ENCODE assay signal across 24 cellular contexts in genomic region chr3:52228266-52228665, GRCh38. TPM values are rescaled to one million over a fixed set of nuclear protein-coding genes. Genes with fewer than 3 reads are reported as not detected.
DNase-seq lines count a peak whose midpoint lies in the region; ATAC-seq and TF ChIP-seq lines count a peak whose summit lies in the region.
"Had no signal": no experiment of that assay in that cellular context is flagged by ENCODE, and none has a peak within 500 bp of the region (broad histone marks: within the 10 kb centered on the region; RNA-seq: fewer than 3 reads in every experiment).

No MANE protein-coding gene starts in this region.

- H3K9me3 Mint-ChIP-seq in CD4-positive, alpha-beta T cell, result no peaks in the 10 kb centered on the region
- H3K9me3 Mint-ChIP-seq: CD8-positive, alpha-beta memory T cell; stimulated activated naive B cell treated with anti-CD40 and anti-IgM and Interleukin-4, amounts not matched to agents 10 μg/mL and 1 μg/mL and 100 μg/mL, for 72 hours had no signal

- CTCF ChIA-PET in CD4-positive, alpha-beta T cell (lab: Charles Lee), result interaction anchor here (3.0 kb wide), 1 partner anchor 111 kb away, joined by 18 read pairs; no protein-coding TSS in a partner anchor

- H3K36me3 ChIP-seq in Karpas-422 (ENCODE audit: insufficient read depth, low read length), result peaks cover 19% of the 10 kb centered on the region

- peaks cover 62% of the 10 kb centered on the region for H3K36me3 Mint-ChIP-seq in CD4-positive, alpha-beta T cell (ENCODE audit: low read depth)

- intact Hi-C loops in CD4-positive, alpha-beta T cell (cut with DNase I, micrococcal nuclease), result no loop called here

- H3K27ac ChIP-seq in CD4-positive, alpha-beta T cell (ENCODE audit: low read depth, low read length), result no peak overlapping the region
- H3K27ac ChIP-seq in Karpas-422 (ENCODE audit: low read length), result peak overlapping the region; percentile 99
- H3K27ac ChIP-seq: HL-60, skin epidermis had no signal

- H3K4me2 ChIP-seq in Karpas-422 (ENCODE audit: low read depth, low read length, poor library complexity, severe bottlenecking), result no peak overlapping the region

- peaks cover 69% of the 10 kb centered on the region for H3K4me1 ChIP-seq in Karpas-422 (ENCODE audit: low read length)

- ATAC-seq in CD4-positive, alpha-beta T cell (ENCODE audit: poor library complexity), result no peak
- ATAC-seq: stimulated activated naive B cell treated with anti-CD40 and anti-IgM and Interleukin-4, amounts not matched to agents 10 μg/mL and 1 μg/mL and 100 μg/mL, for 72 hours; T-helper 17 cell had no signal

- no peak overlapping the region for H3K4me3 Mint-ChIP-seq in CD4-positive, alpha-beta T cell
- H3K4me3 Mint-ChIP-seq: stimulated activated naive B cell treated with anti-CD40 and anti-IgM and Interleukin-4, amounts not matched to agents 10 μg/mL and 1 μg/mL and 100 μg/mL, for 72 hours; T-helper 17 cell had no signal

- H3K4me1 Mint-ChIP-seq in CD4-positive, alpha-beta T cell (ENCODE audit: low read depth), result peaks cover 57% of the 10 kb centered on the region

- no peak overlapping the region for H3K4me3 ChIP-seq in Karpas-422 (ENCODE audit: low read length)
- H3K4me3 ChIP-seq: lung, skin epidermis had no signal

- H3K9me2 ChIP-seq in Karpas-422 (replicated peaks; ENCODE audit: insufficient read depth, low read length), result no peaks in the 10 kb centered on the region

- DNase-seq in CD4-positive, alpha-beta T cell, result no peak
- DNase-seq in Karpas-422 (no peak), left kidney (ENCODE audit: low read depth, low spot score) (peak; percentile 61), NCI-H524 treated with DMSO at 0.1 percent for 48 hours (lab: John Stamatoyannopoulos, UW) (no peak), NCI-H187 (lab: John Stamatoyannopoulos, UW) (no peak)
- DNase-seq: activated naive CD4-positive, alpha-beta T cell treated with Interleukin-2 at 50 U/mL for 16 hours; activated T-cell treated with anti-CD3 and anti-CD28 coated beads for 4 hours; CD8-positive, alpha-beta memory T cell; central memory CD4-positive, alpha-beta T cell; dermis blood vessel endothelial cell; DMS153; NCI-H146; NCI-H510A treated with DMSO at 0.1 percent for 48 hours; stimulated activated CD4-positive, alpha-beta T cell treated with anti-CD3 and anti-CD28 coated beads, Interleukin-1b, Interleukin-23, amount 100 ng/mL, for 48 hours; stimulated activated naive B cell treated with anti-CD40 and anti-IgM and Interleukin-4, amounts not matched to agents 10 μg/mL and 1 μg/mL and 100 μg/mL, for 72 hours; T-helper 17 cell had no signal

- no peaks in the 10 kb centered on the region for H3K27me3 Mint-ChIP-seq in CD4-positive, alpha-beta T cell
- H3K27me3 Mint-ChIP-seq: CD8-positive, alpha-beta memory T cell; stimulated activated naive B cell treated with anti-CD40 and anti-IgM and Interleukin-4, amounts not matched to agents 10 μg/mL and 1 μg/mL and 100 μg/mL, for 72 hours; T-helper 17 cell had no signal

- POLR2A ChIA-PET in CD4-positive, alpha-beta T cell (lab: Charles Lee), result interaction anchor here (1.5 kb wide), 1 partner anchor 22 kb away, joined by 4 read pairs; no protein-coding TSS in a partner anchor

- H4K20me1 ChIP-seq in Karpas-422 (ENCODE audit: insufficient read depth, low read depth, low read length), result peaks cover 22% of the 10 kb centered on the region

- peak overlapping the region; percentile 72; the same call in 1 of the 2 replicates for H3K9ac ChIP-seq in Karpas-422 (ENCODE audit: low read length)

- H2AFZ ChIP-seq in Karpas-422 (ENCODE audit: low read length), result no peak overlapping the region

- H3K27ac Mint-ChIP-seq in CD4-positive, alpha-beta T cell, result peak overlapping the region; percentile 17
- H3K27ac Mint-ChIP-seq: stimulated activated naive B cell treated with anti-CD40 and anti-IgM and Interleukin-4, amounts not matched to agents 10 μg/mL and 1 μg/mL and 100 μg/mL, for 72 hours; T-helper 17 cell had no signal

- H3K9me3 ChIP-seq in CD4-positive, alpha-beta T cell (ENCODE audit: control insufficient read depth, low read length), result no peaks in the 10 kb centered on the region
- no peaks in the 10 kb centered on the region for H3K9me3 ChIP-seq in Karpas-422 (ENCODE audit: low read length)

- peaks cover 21% of the 10 kb centered on the region for H3K79me2 ChIP-seq in Karpas-422 (ENCODE audit: low read length)

- no peaks in the 10 kb centered on the region for H3K27me3 ChIP-seq in CD4-positive, alpha-beta T cell (ENCODE audit: control insufficient read depth, insufficient read depth, low read length)
- no peaks in the 10 kb centered on the region for H3K27me3 ChIP-seq in Karpas-422 (ENCODE audit: low read length)

- TF ChIP-seq CTCF in CD4-positive, alpha-beta T cell (IDR thresholded peaks at IDR 0.05), result no peak

RNA-seq across cellular contexts. Expression of gene TLR9, which starts 2.8 kb away (rescaled TPM):
- under 1 TPM; 0.08 to 0.17 TPM for total RNA-seq in CD4-positive, alpha-beta T cell
- total RNA-seq in Karpas-422 (2014; rRNA removed; shearing (Covaris generic); ENCODE audit: low replicate concordance), result 7.4 and 26.5 TPM in 2 replicates
- total RNA-seq: H1, kidney epithelial cell, MCF 10A, SK-MEL-5, temporal lobe had no signal

RNA-seq across cellular contexts. Expression of gene TWF2, which starts 10.7 kb away (rescaled TPM):
- total RNA-seq in CD4-positive, alpha-beta T cell, result 10 to 100 TPM; 17.4 to 21.7 TPM
- 42.0 and 76.3 TPM in 2 replicates for total RNA-seq in Karpas-422 (2014; rRNA removed; shearing (Covaris generic); ENCODE audit: low replicate concordance)

RNA-seq across cellular contexts. Expression of gene PPM1M, which starts 17.3 kb away (rescaled TPM):
- total RNA-seq in CD4-positive, alpha-beta T cell, result 10 to 100 TPM; 36.7 to 40.2 TPM
- total RNA-seq in Karpas-422 (2014; rRNA removed; shearing (Covaris generic); ENCODE audit: low replicate concordance), result 25.5 and 35.4 TPM in 2 replicates

RNA-seq across cellular contexts. Expression of gene ALAS1, which starts 30.3 kb away (rescaled TPM):
- 1 to 10 TPM; 6.0 to 7.0 TPM for total RNA-seq in CD4-positive, alpha-beta T cell
- total RNA-seq in Karpas-422 (2014; rRNA removed; shearing (Covaris generic); ENCODE audit: low replicate concordance), result 24.8 and 41.6 TPM in 2 replicates

RNA-seq across cellular contexts. Expression of gene WDR82, which starts 50.2 kb away (rescaled TPM):
- total RNA-seq in CD4-positive, alpha-beta T cell, result 100 to 1,000 TPM; 114 TPM
- total RNA-seq in Karpas-422 (2014; rRNA removed; shearing (Covaris generic); ENCODE audit: low replicate concordance), result 30.4 and 42.0 TPM in 2 replicates
